In the genomic region with DNA sequence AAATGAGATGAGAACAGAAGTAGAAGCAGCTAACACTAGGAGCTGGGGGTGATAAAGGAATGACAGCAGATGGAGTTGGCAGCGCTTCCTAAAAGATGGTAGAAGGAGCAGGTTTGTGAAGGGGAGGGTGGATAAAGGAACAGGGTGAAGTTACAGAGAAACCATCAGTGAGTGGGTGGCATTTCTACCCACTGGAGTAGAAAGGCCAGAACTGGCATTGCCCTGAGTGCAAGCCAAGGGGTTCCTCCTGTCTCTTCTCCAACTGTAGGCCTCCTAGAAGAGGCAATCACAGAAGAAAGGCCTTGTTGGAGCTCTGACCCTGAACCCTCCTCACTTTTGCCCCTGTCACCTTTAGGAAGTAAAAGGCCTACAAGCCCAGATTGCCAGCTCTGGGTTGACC, we compare ENCODE assay signal across 17 cellular contexts. TPM values are rescaled to one million over a fixed set of nuclear protein-coding genes. Genes with fewer than 3 reads are reported as not detected.
DNase-seq lines count a peak whose midpoint lies in the region; ATAC-seq and TF ChIP-seq lines count a peak whose summit lies in the region.
"Had no signal": no experiment of that assay in that cellular context is flagged by ENCODE, and none has a peak within 500 bp of the region (broad histone marks: within the 10 kb centered on the region; RNA-seq: fewer than 3 reads in every experiment).

No MANE protein-coding gene starts in this region.

- H3K4me1 Mint-ChIP-seq in CD8-positive, alpha-beta memory T cell: peaks cover 4 to 9% (median 4%) of the 10 kb centered on the region in 3 donors

- no peak overlapping the region for H3K4me3 Mint-ChIP-seq in CD8-positive, alpha-beta memory T cell
- H3K4me3 Mint-ChIP-seq: activated CD8-positive, alpha-beta memory T cell treated with anti-CD3 and anti-CD28 coated beads, Interleukin-2, amount 10 ng/mL, durations not matched to agents 7 days and 5 days; neural crest cell had no signal

- ATAC-seq in RWPE2 (ENCODE audit: low read depth) (no peak), HG03520 (IDR thresholded peaks at IDR 0.05; ENCODE audit: unreplicated experiment) (no peak)
- ATAC-seq: activated CD8-positive, alpha-beta memory T cell treated with anti-CD3 and anti-CD28 coated beads, Interleukin-2, amount 10 ng/mL, durations not matched to agents 7 days and 5 days; heart left ventricle had no signal

- H3K27me3 Mint-ChIP-seq in CD8-positive, alpha-beta memory T cell: peaks cover 6% of the 10 kb centered on the region in 2 donors

- TF ChIP-seq POLR2A in erythroblast (IDR thresholded peaks at IDR 0.05; ENCODE audit: low read length): no peak

- POLR2A ChIA-PET in CD8-positive, alpha-beta memory T cell (lab: Charles Lee): no interaction called here

- CTCF ChIA-PET in CD8-positive, alpha-beta memory T cell (lab: Charles Lee): interaction anchor here (0.8 to 3.4 kb wide), 4 partner anchors 22 to 66 kb away, joined by 3 to 12 read pairs (median 6); no protein-coding TSS in a partner anchor

- no peaks in the 10 kb centered on the region for H3K9me3 Mint-ChIP-seq in CD8-positive, alpha-beta memory T cell
- H3K9me3 Mint-ChIP-seq: neural crest cell had no signal

- no peaks in the 10 kb centered on the region for H3K27me3 ChIP-seq in CD8-positive, alpha-beta memory T cell (ENCODE audit: insufficient read depth, low read length, poor library complexity, severe bottlenecking)
- H3K27me3 ChIP-seq in RWPE2 (ENCODE audit: insufficient read depth, poor library complexity, severe bottlenecking): no peaks in the 10 kb centered on the region
- no peaks in the 10 kb centered on the region for H3K27me3 ChIP-seq in osteoblast (ENCODE audit: insufficient read depth, low read length)

- no peaks in the 10 kb centered on the region for H3K9me3 ChIP-seq in CD8-positive, alpha-beta memory T cell (ENCODE audit: low read length)
- H3K9me3 ChIP-seq in RWPE2 (ENCODE audit: severe bottlenecking) (no peaks in the 10 kb centered on the region), osteoblast (ENCODE audit: low read depth, low read length) (no peaks in the 10 kb centered on the region)
- H3K9me3 ChIP-seq: heart left ventricle had no signal

- H3K27ac ChIP-seq in CD8-positive, alpha-beta memory T cell (ENCODE audit: low read depth, low read length): peak overlapping the region; percentile 78
- H3K27ac ChIP-seq in RWPE2 (ENCODE audit: poor library complexity, severe bottlenecking) (peak overlapping the region; percentile 96), osteoblast (ENCODE audit: low read depth, low read length) (no peak overlapping the region)
- H3K27ac ChIP-seq: heart left ventricle had no signal

- no peak overlapping the region for H3K4me3 ChIP-seq in CD8-positive, alpha-beta memory T cell (ENCODE audit: low read length)
- H3K4me3 ChIP-seq in RWPE2 (ENCODE audit: severe bottlenecking) (peak overlapping the region; percentile 83), fibroblast of the aortic adventitia (ENCODE audit: low read depth, low read length) (peak overlapping the region; percentile 77), osteoblast (ENCODE audit: insufficient read depth, low read length) (peak overlapping the region; percentile 77)
- H3K4me3 ChIP-seq: heart left ventricle had no signal

- peaks cover 7% of the 10 kb centered on the region for H3K4me1 ChIP-seq in CD8-positive, alpha-beta memory T cell (ENCODE audit: insufficient read depth, low read length)
- H3K4me1 ChIP-seq in RWPE2 (ENCODE audit: insufficient read depth, poor library complexity, severe bottlenecking) (peaks cover 27% of the 10 kb centered on the region), osteoblast (ENCODE audit: insufficient read depth, low read length) (peaks cover 34% of the 10 kb centered on the region)

- no peaks in the 10 kb centered on the region for H3K36me3 Mint-ChIP-seq in CD8-positive, alpha-beta memory T cell
- H3K36me3 Mint-ChIP-seq: activated CD8-positive, alpha-beta memory T cell treated with anti-CD3 and anti-CD28 coated beads, Interleukin-2, amount 10 ng/mL, durations not matched to agents 7 days and 5 days had no signal

- TF ChIP-seq CTCF in RWPE2 (IDR thresholded peaks at IDR 0.05; ENCODE audit: poor library complexity, severe bottlenecking): no peak
- TF ChIP-seq CTCF in fibroblast of the aortic adventitia (IDR thresholded peaks at IDR 0.05; ENCODE audit: insufficient read depth, low read length): no peak
- no peak for TF ChIP-seq CTCF in osteoblast (IDR thresholded peaks at IDR 0.05; ENCODE audit: extremely low read depth, low read depth, low read length)

- peak overlapping the region; percentile 84 for H3K4me2 ChIP-seq in osteoblast (ENCODE audit: insufficient read depth, low read length)

- no peaks in the 10 kb centered on the region for H3K36me3 ChIP-seq in CD8-positive, alpha-beta memory T cell (ENCODE audit: insufficient read depth, low read length)
- peaks cover 45% of the 10 kb centered on the region for H3K36me3 ChIP-seq in RWPE2 (ENCODE audit: low read depth)
- H3K36me3 ChIP-seq in osteoblast (ENCODE audit: insufficient read depth, low read length): peaks cover 24% of the 10 kb centered on the region
- H3K36me3 ChIP-seq: heart left ventricle had no signal

- H4K20me1 ChIP-seq in osteoblast (ENCODE audit: insufficient read depth, low read length): peaks cover 5% of the 10 kb centered on the region

- peak overlapping the region in 1 of 8 donors; percentile 65 for H3K27ac Mint-ChIP-seq in CD8-positive, alpha-beta memory T cell
- H3K27ac Mint-ChIP-seq: activated CD8-positive, alpha-beta memory T cell treated with anti-CD3 and anti-CD28 coated beads, Interleukin-2, amount 10 ng/mL, durations not matched to agents 7 days and 5 days had no signal

- no peak for DNase-seq in CD8-positive, alpha-beta memory T cell
- DNase-seq in RWPE2 (ENCODE audit: low spot score) (no peak), fibroblast of the aortic adventitia (ENCODE audit: low read depth) (no peak), osteoblast (ENCODE audit: insufficient read length, low spot score, missing footprints) (no peak), D341Med (ENCODE audit: low spot score) (no peak), DMS114 treated with DMSO at 0.1 percent for 48 hours (lab: John Stamatoyannopoulos, UW; ENCODE audit: unreplicated experiment) (no peak), erythroblast (lab: John Stamatoyannopoulos, UW) (no peak)
- DNase-seq: activated CD8-positive, alpha-beta memory T cell treated with anti-CD3 and anti-CD28 coated beads, Interleukin-2, amount 10 ng/mL, durations not matched to agents 7 days and 5 days; activated naive CD4-positive, alpha-beta T cell treated with Interleukin-2 at 50 U/mL for 16 hours; caudate nucleus; heart left ventricle; IMR-90; NCI-H1105 treated with DMSO at 0.1 percent for 48 hours; NCI-H2227 treated with DMSO at 0.1 percent for 48 hours; stimulated activated naive CD4-positive, alpha-beta T cell had no signal

- H3K79me2 ChIP-seq in osteoblast (ENCODE audit: insufficient read depth, low read length): peaks cover 9% of the 10 kb centered on the region

- H2AFZ ChIP-seq in osteoblast (ENCODE audit: low read length): no peak overlapping the region

RNA-seq across cellular contexts. Expression of gene KRT18, which starts 2.2 kb away (rescaled TPM):
- total RNA-seq in CD8-positive, alpha-beta memory T cell: 1 to 10 TPM; 3.5 to 3.9 TPM
- polyA plus RNA-seq in CD8-positive, alpha-beta memory T cell: 4.0 TPM
- 26.8 and 188 TPM in 2 replicates for total RNA-seq in fibroblast of the aortic adventitia (ENCODE audit: low replicate concordance)
- 22.4 and 61.9 TPM in 2 replicates for total RNA-seq in osteoblast

RNA-seq across cellular contexts. Expression of gene KRT8, which starts 46.2 kb away (rescaled TPM):
- total RNA-seq in CD8-positive, alpha-beta memory T cell: under 1 TPM in 1 of 2 experiments, not detected in 1; 0.46 TPM
- 1.0 TPM for polyA plus RNA-seq in CD8-positive, alpha-beta memory T cell
- total RNA-seq in fibroblast of the aortic adventitia (ENCODE audit: low replicate concordance) (5.4 and 15.4 TPM in 2 replicates), osteoblast (2.9 and 5.1 TPM in 2 replicates)

RNA-seq across cellular contexts. Expression of gene EIF4B, which starts 55.1 kb away (rescaled TPM):
- total RNA-seq in CD8-positive, alpha-beta memory T cell: 100 to 1,000 TPM; 644 to 660 TPM
- polyA plus RNA-seq in CD8-positive, alpha-beta memory T cell: 114 TPM
- total RNA-seq in fibroblast of the aortic adventitia (ENCODE audit: low replicate concordance) (1,016 and 1,876 TPM in 2 replicates), osteoblast (1,135 and 1,332 TPM in 2 replicates)
